In genomic region chr14:95125951-95126350, GRCh38 we compare ENCODE assay signal across 15 cellular contexts.
"Had no signal": no experiment of that assay in that cellular context is flagged by ENCODE, and none has a peak within 500 bp of the region (broad histone marks: within the 10 kb centered on the region; RNA-seq: fewer than 3 reads in every experiment).

No MANE protein-coding gene starts in this region.

- ATAC-seq: effector memory CD8-positive, alpha-beta T cell; gastrocnemius medialis; left ventricle myocardium superior; right cardiac atrium had no signal

- H3K27ac ChIP-seq: epithelial cell of prostate had no signal

- H3K9me3 Mint-ChIP-seq: activated CD4-positive, alpha-beta T cell treated with anti-CD3 and anti-CD28 coated beads, Interleukin-2, amount 10 ng/mL, durations not matched to agents 7 days and 5 days; effector memory CD8-positive, alpha-beta T cell; T-helper 1 cell treated with Interleukin-12 subunit alpha and Interleukin-12 subunit beta and Interleukin-4 antibody, amounts not matched to agents 30 μg/mL and 1 μg/mL, for 36 hours had no signal

- H3K9me3 ChIP-seq: gastrocnemius medialis had no signal

- H3K27ac Mint-ChIP-seq: T-helper 1 cell treated with Interleukin-12 subunit alpha and Interleukin-12 subunit beta and Interleukin-4 antibody, amounts not matched to agents 30 μg/mL and 1 μg/mL, for 36 hours had no signal

- H3K27me3 ChIP-seq: gastrocnemius medialis had no signal

- DNase-seq: activated CD4-positive, alpha-beta T cell treated with anti-CD3 and anti-CD28 coated beads, Interleukin-2, amount 10 ng/mL, durations not matched to agents 7 days and 5 days; activated gamma-delta T cell treated with Interleukin-2 at 50 U/mL for 16 hours; caudate nucleus; cortex of kidney; effector memory CD8-positive, alpha-beta T cell; gastrocnemius medialis; kidney; left ventricle myocardium superior; midbrain; nucleus accumbens; right cardiac atrium; small intestine; trophoblast cell had no signal

- H3K4me3 Mint-ChIP-seq: activated CD4-positive, alpha-beta T cell treated with anti-CD3 and anti-CD28 coated beads, Interleukin-2, amount 10 ng/mL, durations not matched to agents 7 days and 5 days; effector memory CD8-positive, alpha-beta T cell; T-helper 1 cell treated with Interleukin-12 subunit alpha and Interleukin-12 subunit beta and Interleukin-4 antibody, amounts not matched to agents 30 μg/mL and 1 μg/mL, for 36 hours had no signal

- H3K27me3 Mint-ChIP-seq: activated CD4-positive, alpha-beta T cell treated with anti-CD3 and anti-CD28 coated beads, Interleukin-2, amount 10 ng/mL, durations not matched to agents 7 days and 5 days; effector memory CD8-positive, alpha-beta T cell had no signal
